ENCODE assay signal across 18 cellular contexts in genomic region chr4:18007625-18008024, GRCh38. TPM values are rescaled to one million over a fixed set of nuclear protein-coding genes. Genes with fewer than 3 reads are reported as not detected.
DNase-seq lines count a peak whose midpoint lies in the region; ATAC-seq, FAIRE-seq and TF ChIP-seq lines count a peak whose summit lies in the region.
"Had no signal": no experiment of that assay in that cellular context is flagged by ENCODE, and none has a peak within 500 bp of the region (broad histone marks: within the 10 kb centered on the region; RNA-seq: fewer than 3 reads in every experiment).

No MANE protein-coding gene starts in this region.

- TF ChIP-seq CTCF in osteocyte (IDR thresholded peaks at IDR 0.05): no peak

- peaks cover 26% of the 10 kb centered on the region for H3K4me1 Mint-ChIP-seq in osteocyte (ENCODE audit: unreplicated experiment)

- peak; percentile 58 for ATAC-seq in HG02588 (IDR thresholded peaks at IDR 0.05; ENCODE audit: unreplicated experiment)
- ATAC-seq in HG02938 (IDR thresholded peaks at IDR 0.05; ENCODE audit: unreplicated experiment): peak; percentile 57
- no peak for ATAC-seq in activated CD4-positive, CD25-positive, alpha-beta regulatory T cell treated with anti-CD3 and anti-CD28 coated beads, Interleukin-2, amount 50 U/mL, for 24 hours
- ATAC-seq: GM23338, HCT116 had no signal

- H3K4me3 Mint-ChIP-seq in osteocyte (ENCODE audit: unreplicated experiment): no peak overlapping the region
- H3K4me3 Mint-ChIP-seq: GM23338 had no signal

- no peaks in the 10 kb centered on the region for H3K9me3 Mint-ChIP-seq in osteocyte (ENCODE audit: unreplicated experiment)

- no peaks in the 10 kb centered on the region for H3K36me3 Mint-ChIP-seq in osteocyte (ENCODE audit: unreplicated experiment)

- DNase-seq in GM19239 (ENCODE audit: insufficient read length, low spot score): no peak
- no peak for DNase-seq in osteocyte (ENCODE audit: extremely low spot score, unreplicated experiment)
- DNase-seq in NCI-H187 (lab: John Stamatoyannopoulos, UW): no peak
- no peak for DNase-seq in NCI-H345 treated with DMSO at 0.1 percent for 48 hours (lab: John Stamatoyannopoulos, UW; ENCODE audit: unreplicated experiment)
- DNase-seq: Caco-2, DMS153, EL, IMR-90, Kasumi-1, NCI-H1105 treated with DMSO at 0.1 percent for 48 hours, NCI-H1694 treated with DMSO at 0.1 percent for 48 hours, NCI-H345, T-helper 2 cell had no signal

- H3K27ac Mint-ChIP-seq in osteocyte (ENCODE audit: unreplicated experiment): peak overlapping the region; percentile 46
- H3K27ac Mint-ChIP-seq: GM23338 had no signal

- no peaks in the 10 kb centered on the region for H3K27me3 Mint-ChIP-seq in osteocyte (ENCODE audit: unreplicated experiment)

- FAIRE-seq in GM19239 (lab: Jason Lieb, UNC): peak; percentile 58

RNA-seq across cellular contexts. Expression of gene LCORL, which starts 13.9 kb away (rescaled TPM):
- 17.3 and 18.2 TPM in 2 replicates for total RNA-seq in osteocyte

Comparison
In these comparisons a context has a peak if more than half of its experiments do, and no peak if none do; other contexts are left out.
1. ATAC-seq: peak in HG02588 (single experiment) and HG02938 (single experiment); none in activated CD4-positive, CD25-positive, alpha-beta regulatory T cell treated with anti-CD3 and anti-CD28 coated beads, Interleukin-2, amount 50 U/mL, for 24 hours (0 of 2).